8 cellular contexts compared by ENCODE assay signal in genomic region chr5:96896285-96896711, GRCh38. TPM values are rescaled to one million over a fixed set of nuclear protein-coding genes. Genes with fewer than 3 reads are reported as not detected.
DNase-seq lines count a peak whose midpoint lies in the region; ATAC-seq lines count a peak whose summit lies in the region.

No MANE protein-coding gene starts in this region.

- intact Hi-C loops in sciatic nerve (cut with DNase I): no loop called here

- peak; percentile 88 for ATAC-seq in GM19023 (IDR thresholded peaks at IDR 0.05; ENCODE audit: unreplicated experiment)
- peak; percentile 43 for ATAC-seq in HG02763 (IDR thresholded peaks at IDR 0.05; ENCODE audit: unreplicated experiment)
- ATAC-seq in sciatic nerve: peak; percentile 42

- peak; percentile 16 for DNase-seq in T follicular helper cell (ENCODE audit: low read depth)
- no peak for DNase-seq in sciatic nerve (ENCODE audit: low spot score)
- DNase-seq in retina: no peak
- DNase-seq in NCI-H1092 treated with DMSO at 0.1 percent for 48 hours (lab: John Stamatoyannopoulos, UW): no peak
- no peak for DNase-seq in T1000 (lab: John Stamatoyannopoulos, UW)
- DNase-seq in AG20443 (ENCODE audit: low spot score): no peak

RNA-seq across cellular contexts. Expression of gene ERAP2, which starts 20.0 kb away (rescaled TPM):
- total RNA-seq in sciatic nerve: 14.8 TPM

RNA-seq across cellular contexts. Expression of gene LNPEP, which starts 39.6 kb away (rescaled TPM):
- 43.1 TPM for total RNA-seq in sciatic nerve
